ENCODE assay signal across 10 cellular contexts in genomic region chr17:28937044-28937729, GRCh38. TPM values are rescaled to one million over a fixed set of nuclear protein-coding genes. Genes with fewer than 3 reads are reported as not detected.
DNase-seq lines count a peak whose midpoint lies in the region; ATAC-seq and TF ChIP-seq lines count a peak whose summit lies in the region.
"Had no signal": no experiment of that assay in that cellular context is flagged by ENCODE, and none has a peak within 500 bp of the region (broad histone marks: within the 10 kb centered on the region; RNA-seq: fewer than 3 reads in every experiment).

No MANE protein-coding gene starts in this region.

- no peaks in the 10 kb centered on the region for H3K9me3 Mint-ChIP-seq in immature natural killer cell
- H3K9me3 Mint-ChIP-seq: activated T-cell treated with anti-CD3 and anti-CD28 coated beads, Interleukin-2, amount 50 U/mL, for 4 hours had no signal

- H3K9me3 ChIP-seq in skeletal muscle satellite cell (replicated peaks; ENCODE audit: low read length), result no peaks in the 10 kb centered on the region
- no peaks in the 10 kb centered on the region; the same call in 1 of the 2 replicates for H3K9me3 ChIP-seq in HAP-1
- H3K9me3 ChIP-seq in BE2C, result no peaks in the 10 kb centered on the region

- peak in 1 of 2 experiments; percentile 88 for DNase-seq in HL-60 (ENCODE audit: low read depth in 1 of 2, low spot score in 1 of 2)
- peak in 31 of 56 donors; percentile 9 to 92 (median 37) for DNase-seq in amygdala (lab: John Stamatoyannopoulos, UW)
- DNase-seq in immature natural killer cell, result no peak
- no peak for DNase-seq in HAP-1 (ENCODE audit: low spot score in 2 of 2)
- no peak for DNase-seq in G401 (ENCODE audit: low spot score)
- no peak for DNase-seq in BE2C
- DNase-seq: activated T-cell treated with anti-CD3 and anti-CD28 coated beads, Interleukin-2, amount 50 U/mL, for 4 hours; GOT3 had no signal

- H3K4me3 ChIP-seq in HL-60 (replicated peaks; ENCODE audit: insufficient read depth, low read length), result no peak overlapping the region
- H3K4me3 ChIP-seq in skeletal muscle satellite cell (ENCODE audit: low read length), result no peak overlapping the region
- H3K4me3 ChIP-seq in HAP-1, result no peak overlapping the region
- H3K4me3 ChIP-seq in BE2C (ENCODE audit: low read depth, low read length), result no peak overlapping the region

- H3K4me1 Mint-ChIP-seq in immature natural killer cell, result peaks cover 74 to 91% of the 10 kb centered on the region in 2 donors

- H3K27ac ChIP-seq in HL-60 (replicated peaks), result peak overlapping the region; percentile 42

- peak overlapping the region; percentile 43 for H3K4me2 ChIP-seq in skeletal muscle satellite cell (ENCODE audit: low read length)

- H3K36me3 Mint-ChIP-seq in immature natural killer cell, result peaks cover 0 to 5% (median 0%) of the 10 kb centered on the region in 3 donors

- H3K4me1 ChIP-seq in skeletal muscle satellite cell (ENCODE audit: control insufficient read depth, insufficient read depth, low read length) (peaks cover 20% of the 10 kb centered on the region), HAP-1 (no peaks in the 10 kb centered on the region), BE2C (no peaks in the 10 kb centered on the region)

- no peak for TF ChIP-seq CTCF in HL-60 (IDR thresholded peaks at IDR 0.05; ENCODE audit: insufficient read depth, low read length)
- no peak for TF ChIP-seq CTCF in BE2C (IDR thresholded peaks at IDR 0.05; ENCODE audit: low read depth, low read length)

- in situ Hi-C loops in HAP-1 (cut with MboI; ENCODE audit: low sequenced_read_pairs), result no loop called here
- in situ Hi-C loops in G401 (cut with HindIII; ENCODE audit: low sequenced_read_pairs), result no loop called here

- peak overlapping the region; percentile 32 to 91 (median 82) for H3K27ac Mint-ChIP-seq in immature natural killer cell

- H3K9ac ChIP-seq in skeletal muscle satellite cell (ENCODE audit: low read depth, low read length), result no peak overlapping the region

- ATAC-seq in HG03135 (IDR thresholded peaks at IDR 0.05; ENCODE audit: unreplicated experiment), result no peak
- ATAC-seq: activated T-cell treated with anti-CD3 and anti-CD28 coated beads, Interleukin-2, amount 50 U/mL, for 4 hours had no signal

- H3K27me3 Mint-ChIP-seq in immature natural killer cell (ENCODE audit: low read depth in 3 of 3), result peaks cover 0 to 2% (median 1%) of the 10 kb centered on the region in 3 donors

- H3K4me3 Mint-ChIP-seq in immature natural killer cell, result peak overlapping the region in 1 of 5 donors; percentile 53
- H3K4me3 Mint-ChIP-seq: activated T-cell treated with anti-CD3 and anti-CD28 coated beads, Interleukin-2, amount 50 U/mL, for 4 hours had no signal

- H3K36me3 ChIP-seq in skeletal muscle satellite cell (ENCODE audit: insufficient read depth, low read length) (peaks cover 16% of the 10 kb centered on the region), HAP-1 (replicated peaks) (peaks cover 46% of the 10 kb centered on the region), BE2C (no peaks in the 10 kb centered on the region)

- H3K27me3 ChIP-seq in HL-60 (ENCODE audit: insufficient read depth, poor library complexity, severe bottlenecking) (no peaks in the 10 kb centered on the region), skeletal muscle satellite cell (ENCODE audit: control insufficient read depth, insufficient read depth, low read length) (no peaks in the 10 kb centered on the region), HAP-1 (ENCODE audit: low read depth) (no peaks in the 10 kb centered on the region), BE2C (no peaks in the 10 kb centered on the region)

RNA-seq across cellular contexts. Expression of gene PHF12, which starts 14.1 kb away (rescaled TPM):
- 10 to 100 TPM in 1 of 3 donors, 1 to 10 TPM in 2; 1.2 to 15.3 (median 3.9) TPM for polyA plus RNA-seq in immature natural killer cell
- 13.3 and 27.1 TPM in 2 replicates for total RNA-seq in skeletal muscle satellite cell (2012; rRNA removed)
- total RNA-seq in G401 (2014; rRNA removed; shearing (Covaris generic)), result 26.8 and 48.5 TPM in 2 replicates
- polyA plus RNA-seq in BE2C (2012; ENCODE audit: insufficient read depth, insufficient read length, low read depth), result 43.0 TPM

RNA-seq across cellular contexts. Expression of gene DHRS13, which starts 34.3 kb away (rescaled TPM):
- 10 to 100 TPM; 21.4 to 27.4 (median 22.2) TPM for polyA plus RNA-seq in immature natural killer cell
- 3.8 and 4.6 TPM in 2 replicates for total RNA-seq in skeletal muscle satellite cell (2012; rRNA removed)
- total RNA-seq in G401 (2014; rRNA removed; shearing (Covaris generic)), result 24.7 and 30.9 TPM in 2 replicates
- 14.8 TPM for polyA plus RNA-seq in BE2C (2012; ENCODE audit: insufficient read depth, insufficient read length, low read depth)

RNA-seq across cellular contexts. Expression of gene FLOT2, which starts 39.7 kb away (rescaled TPM):
- polyA plus RNA-seq in immature natural killer cell, result 100 to 1,000 TPM; 275 to 360 (median 296) TPM
- 31.9 and 32.5 TPM in 2 replicates for total RNA-seq in skeletal muscle satellite cell (2012; rRNA removed)
- total RNA-seq in G401 (2014; rRNA removed; shearing (Covaris generic)), result 57.5 and 59.7 TPM in 2 replicates
- polyA plus RNA-seq in BE2C (2012; ENCODE audit: insufficient read depth, insufficient read length, low read depth), result 53.5 TPM

Comparison
In these comparisons a context has a peak if more than half of its experiments do, and no peak if none do; other contexts are left out.
1. DNase-seq: peak in amygdala (31 of 56); none in immature natural killer cell (0 of 3), HAP-1 (0 of 2), G401 (single experiment) and BE2C (single experiment).